ENCODE assay signal across 3 cellular contexts in the genomic region with DNA sequence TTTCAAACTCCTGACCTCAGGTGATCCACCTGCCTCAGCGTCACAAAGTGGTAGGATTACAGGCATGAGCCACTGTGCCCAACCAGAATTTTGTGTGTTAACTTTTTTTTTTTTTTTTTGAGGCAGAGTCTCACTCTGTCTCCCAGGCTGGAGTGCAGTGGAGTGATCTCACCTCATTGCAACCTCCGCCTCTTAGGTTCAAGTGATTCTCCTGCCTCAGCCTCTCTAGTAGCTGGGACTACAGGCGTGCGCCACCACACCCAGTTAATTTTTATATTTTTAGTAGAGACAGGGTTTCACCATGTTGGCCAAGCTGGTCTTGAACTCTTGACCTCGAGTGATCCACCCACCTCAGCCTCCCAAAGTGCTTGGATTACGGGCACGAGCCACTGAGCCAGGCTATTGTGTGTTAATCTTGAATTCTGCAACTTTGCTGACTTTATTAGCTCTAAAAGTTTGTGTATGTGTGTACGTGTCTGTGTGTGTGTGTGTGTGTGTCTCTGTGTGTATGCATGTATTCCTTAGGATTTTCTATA. TPM values are rescaled to one million over a fixed set of nuclear protein-coding genes. Genes with fewer than 3 reads are reported as not detected.
"Had no signal": no experiment of that assay in that cellular context is flagged by ENCODE, and none has a peak within 500 bp of the region (broad histone marks: within the 10 kb centered on the region; RNA-seq: fewer than 3 reads in every experiment).

No MANE protein-coding gene starts in this region.

RNA-seq across cellular contexts. Expression of a gene that starts 20.9 kb away (rescaled TPM):
- total RNA-seq: SJSA1 had no signal

RNA-seq across cellular contexts. Expression of a gene that starts 33.8 kb away (rescaled TPM):
- total RNA-seq: activated T-helper 2 cell treated with anti-CD3 and anti-CD28 coated beads, Interferon-gamma antibody, Interleukin-2, Interleukin-4, amounts not matched to agents 10 μg/mL and 5 μg/mL and 100 μg/mL, durations not matched to agents 14 hours and 24 hours and 36 hours; RPMI7951 had no signal
